13 cellular contexts compared by ENCODE assay signal in genomic region chr16:56998861-56999260, GRCh38. TPM values are rescaled to one million over a fixed set of nuclear protein-coding genes. Genes with fewer than 3 reads are reported as not detected.
DNase-seq lines count a peak whose midpoint lies in the region; ATAC-seq and TF ChIP-seq lines count a peak whose summit lies in the region.
"Had no signal": no experiment of that assay in that cellular context is flagged by ENCODE, and none has a peak within 500 bp of the region (broad histone marks: within the 10 kb centered on the region; RNA-seq: fewer than 3 reads in every experiment).

No MANE protein-coding gene starts in this region.

- DNase-seq in stimulated activated naive CD8-positive, alpha-beta T cell treated with anti-CD3 and anti-CD28 coated beads, Interleukin-15, Interleukin-2, amounts not matched to agents 100 U/mL and 50 U/mL, for 24 hours: no peak
- DNase-seq in ascending aorta (ENCODE audit: low spot score in 2 of 2): no peak
- no peak for DNase-seq in vagina (ENCODE audit: extremely low spot score in 2 of 2)
- no peak for DNase-seq in OCI-LY7 (ENCODE audit: low spot score)
- DNase-seq in NCI-H2081 (lab: John Stamatoyannopoulos, UW): no peak
- DNase-seq in germinal center (ENCODE audit: low spot score): no peak
- DNase-seq: foreskin fibroblast, kidney glomerular epithelial cell, NCI-H1436 treated with DMSO at 0.1 percent for 48 hours, SJCRH30 had no signal

- H3K36me3 Mint-ChIP-seq in stimulated activated naive CD8-positive, alpha-beta T cell treated with anti-CD3 and anti-CD28 coated beads, Interleukin-15, Interleukin-2, amounts not matched to agents 100 ng/mL and 50 ng/mL, for 24 hours (ENCODE audit: low read depth): peaks cover 54% of the 10 kb centered on the region

- TF ChIP-seq POLR2A in vagina (IDR thresholded peaks at IDR 0.05): no peak

- H3K4me3 ChIP-seq in ascending aorta (no peak overlapping the region), neutrophil (ENCODE audit: low read depth in 1 of 2, low read length in 1 of 2) (no peak overlapping the region), vagina (no peak overlapping the region), OCI-LY7 (ENCODE audit: low read depth, low read length, poor library complexity, severe bottlenecking) (no peak overlapping the region)
- H3K4me3 ChIP-seq: SJCRH30 had no signal

- H3K27ac ChIP-seq in ascending aorta (peak overlapping the region; percentile 78 to 82), neutrophil (peak overlapping the region; percentile 14), vagina (peak overlapping the region; percentile 70), OCI-LY7 (ENCODE audit: low read depth, low read length, poor library complexity, severe bottlenecking) (no peak overlapping the region)
- H3K27ac ChIP-seq: C4-2B, SJCRH30 had no signal

- no peaks in the 10 kb centered on the region for H4K20me1 ChIP-seq in OCI-LY7 (ENCODE audit: insufficient read depth, low read length)

- H3K27me3 ChIP-seq in ascending aorta (no peaks in the 10 kb centered on the region), neutrophil (no peaks in the 10 kb centered on the region), vagina (no peaks in the 10 kb centered on the region)

- TF ChIP-seq CTCF in ascending aorta (IDR thresholded peaks at IDR 0.05): no peak
- TF ChIP-seq CTCF in neutrophil (IDR thresholded peaks at IDR 0.05): no peak
- no peak for TF ChIP-seq CTCF in vagina (IDR thresholded peaks at IDR 0.05)
- TF ChIP-seq CTCF in OCI-LY7 (conservative IDR thresholded peaks at IDR 0.05; ENCODE audit: low read length): no peak

- intact Hi-C loops in ascending aorta (cut with DNase I): no loop called here
- intact Hi-C loops in vagina (cut with DNase I): no loop called here
- intact Hi-C loops in OCI-LY7 (cut with micrococcal nuclease; ENCODE audit: unreplicated experiment): no loop called here

- no peak overlapping the region; the same call in 1 of the 2 replicates for H3K4me2 ChIP-seq in OCI-LY7 (ENCODE audit: low read length)

- no peaks in the 10 kb centered on the region for H3K27me3 Mint-ChIP-seq in stimulated activated naive CD8-positive, alpha-beta T cell treated with anti-CD3 and anti-CD28 coated beads, Interleukin-15, Interleukin-2, amounts not matched to agents 100 ng/mL and 50 ng/mL, for 24 hours

- H3K27ac Mint-ChIP-seq in stimulated activated naive CD8-positive, alpha-beta T cell treated with anti-CD3 and anti-CD28 coated beads, Interleukin-15, Interleukin-2, amounts not matched to agents 100 ng/mL and 50 ng/mL, for 24 hours: peak overlapping the region; percentile 99

- H3K9me2 ChIP-seq in OCI-LY7 (ENCODE audit: insufficient read depth, low read length): no peaks in the 10 kb centered on the region

- BruUV-seq in OCI-LY7 (replicated peaks; lab: Mats Ljungman, UMichigan): no TSS peak

- H3K36me3 ChIP-seq in ascending aorta: no peaks in the 10 kb centered on the region
- H3K36me3 ChIP-seq in neutrophil: peaks cover 4% of the 10 kb centered on the region
- no peaks in the 10 kb centered on the region for H3K36me3 ChIP-seq in vagina
- H3K36me3 ChIP-seq in OCI-LY7 (ENCODE audit: insufficient read depth, low read length): peaks cover 43% of the 10 kb centered on the region
- H3K36me3 ChIP-seq: SJCRH30 had no signal

- peaks cover 84% of the 10 kb centered on the region for H3K79me2 ChIP-seq in OCI-LY7 (ENCODE audit: insufficient read depth, low read depth, low read length)

- H3K9me3 ChIP-seq in ascending aorta: no peaks in the 10 kb centered on the region
- no peaks in the 10 kb centered on the region for H3K9me3 ChIP-seq in neutrophil
- no peaks in the 10 kb centered on the region for H3K9me3 ChIP-seq in vagina
- H3K9me3 ChIP-seq in OCI-LY7 (ENCODE audit: low read length): no peaks in the 10 kb centered on the region
- H3K9me3 ChIP-seq: SJCRH30 had no signal

- CTCF ChIA-PET in OCI-LY7 (lab: Charles Lee; ENCODE audit: unreplicated experiment): interaction anchor here (0.8 kb wide), 1 partner anchor 52 kb away, joined by 3 read pairs; no protein-coding TSS in a partner anchor

- peak overlapping the region; percentile 64 for H3K4me3 Mint-ChIP-seq in stimulated activated naive CD8-positive, alpha-beta T cell treated with anti-CD3 and anti-CD28 coated beads, Interleukin-15, Interleukin-2, amounts not matched to agents 100 ng/mL and 50 ng/mL, for 24 hours

- ATAC-seq in stimulated activated naive CD8-positive, alpha-beta T cell treated with anti-CD3 and anti-CD28 coated beads, Interleukin-15, Interleukin-2, amounts not matched to agents 100 U/mL and 50 U/mL, for 24 hours: no peak

- peaks cover 95% of the 10 kb centered on the region for H3K4me1 Mint-ChIP-seq in stimulated activated naive CD8-positive, alpha-beta T cell treated with anti-CD3 and anti-CD28 coated beads, Interleukin-15, Interleukin-2, amounts not matched to agents 100 ng/mL and 50 ng/mL, for 24 hours (ENCODE audit: low read depth)

- POLR2A ChIA-PET in OCI-LY7 (lab: Charles Lee): interaction anchor here (1.0 kb wide), 1 partner anchor 40 kb away, joined by 3 read pairs; no protein-coding TSS in a partner anchor

- H3K9me3 Mint-ChIP-seq in stimulated activated naive CD8-positive, alpha-beta T cell treated with anti-CD3 and anti-CD28 coated beads, Interleukin-15, Interleukin-2, amounts not matched to agents 100 ng/mL and 50 ng/mL, for 24 hours: peaks cover 4% of the 10 kb centered on the region

- H3K4me1 ChIP-seq in ascending aorta (peaks cover 0 to 13% of the 10 kb centered on the region in 2 donors), neutrophil (ENCODE audit: control insufficient read depth in 1 of 2, insufficient read depth in 1 of 2, low read depth in 1 of 2, low read length in 1 of 2) (peaks cover 9 to 23% of the 10 kb centered on the region in 2 experiments), vagina (peaks cover 47% of the 10 kb centered on the region), OCI-LY7 (ENCODE audit: insufficient read depth, low read length, poor library complexity, severe bottlenecking) (peaks cover 53% of the 10 kb centered on the region)
- H3K4me1 ChIP-seq: SJCRH30 had no signal

- no peak overlapping the region for H2AFZ ChIP-seq in OCI-LY7 (ENCODE audit: low read length)

RNA-seq across cellular contexts. Expression of gene NLRC5, which starts 9.5 kb away (rescaled TPM):
- total RNA-seq in ascending aorta (46.7 TPM), vagina (114 TPM), OCI-LY7 (2022) (305 and 310 TPM in 2 replicates)
- total RNA-seq in OCI-LY7 (2014; rRNA removed; shearing (Covaris generic)): 156 and 199 TPM in 2 replicates

RNA-seq across cellular contexts. Expression of gene CETP, which starts 37.1 kb away (rescaled TPM):
- not detected for total RNA-seq in ascending aorta
- not detected for total RNA-seq in vagina
- 0.54 and 0.67 TPM in 2 replicates for total RNA-seq in OCI-LY7 (2014; rRNA removed; shearing (Covaris generic))
- total RNA-seq in OCI-LY7 (2022): 0.41 and 0.65 TPM in 2 replicates
